Comparison of ENCODE assay signal across 14 cellular contexts in the genomic region with DNA sequence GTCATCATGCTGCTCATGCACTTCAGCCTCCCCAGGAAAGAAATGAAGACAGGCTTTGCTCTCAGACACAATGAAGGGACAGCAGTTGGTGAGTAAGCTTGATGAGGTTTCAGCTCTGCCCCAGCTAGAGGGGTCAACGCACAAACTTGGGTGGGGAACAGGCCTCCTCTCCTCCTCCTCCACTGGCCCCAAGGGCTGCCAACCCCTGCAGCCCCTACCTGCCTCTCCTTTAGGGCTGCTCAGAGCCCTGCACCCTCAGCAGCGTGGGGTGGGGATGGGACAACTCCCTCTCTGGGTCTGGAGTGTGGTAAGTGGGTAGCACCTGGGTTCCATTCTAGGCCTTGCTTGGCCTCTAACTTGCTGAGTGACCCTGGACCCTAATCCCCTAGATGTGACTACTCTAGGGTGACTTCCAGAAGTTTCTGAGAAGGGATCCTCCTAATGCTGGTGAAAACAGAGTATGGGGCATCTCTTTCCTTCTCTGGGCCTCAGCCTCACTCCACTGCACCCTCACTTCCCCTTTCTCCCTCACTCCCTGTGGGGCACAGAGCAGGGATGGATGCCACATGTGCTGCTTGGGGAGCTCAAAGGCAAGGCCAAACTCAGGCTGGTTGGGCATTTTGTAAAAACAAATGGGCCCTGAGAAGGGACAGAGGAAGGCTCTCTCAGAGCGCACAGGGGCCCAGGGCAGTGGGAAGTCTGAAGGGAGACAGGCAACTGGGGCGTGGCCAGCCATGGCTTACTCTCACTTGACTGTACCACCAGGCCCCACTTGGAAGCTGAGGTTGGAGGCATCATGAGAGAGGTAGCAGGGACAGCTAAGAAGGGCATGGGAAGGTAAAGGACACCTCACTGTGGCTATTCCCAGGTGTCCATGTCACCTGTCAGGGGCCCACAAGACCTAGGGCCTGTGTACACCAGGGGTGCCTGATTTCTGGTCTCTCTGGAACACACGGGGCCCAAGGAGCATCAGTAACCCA.
DNase-seq lines count a peak whose midpoint lies in the region; ATAC-seq and TF ChIP-seq lines count a peak whose summit lies in the region.
"Had no signal": no experiment of that assay in that cellular context is flagged by ENCODE, and none has a peak within 500 bp of the region (broad histone marks: within the 10 kb centered on the region; RNA-seq: fewer than 3 reads in every experiment).

No MANE protein-coding gene starts in this region.

- no peaks in the 10 kb centered on the region for H3K9me2 ChIP-seq in PC-3 (replicated peaks; ENCODE audit: low read length)

- H3K9me3 ChIP-seq in subcutaneous abdominal adipose tissue (ENCODE audit: control insufficient read depth in 5 of 5, low read length in 5 of 5) (no peaks in the 10 kb centered on the region), PC-3 (ENCODE audit: low read length) (no peaks in the 10 kb centered on the region)

- no peak overlapping the region for H3K4me3 ChIP-seq in subcutaneous abdominal adipose tissue (ENCODE audit: low read depth in 1 of 5, low read length in 5 of 5)
- H3K4me3 ChIP-seq in PC-3 (ENCODE audit: low read length): no peak overlapping the region

- POLR2A ChIA-PET in WTC11 (lab: Charles Lee) (no interaction called here), PC-3 (lab: Charles Lee; ENCODE audit: unreplicated experiment) (no interaction called here)

- TF ChIP-seq CTCF in HFFc6 (IDR thresholded peaks at IDR 0.05) (no peak), WTC11 (IDR thresholded peaks at IDR 0.05) (no peak), PC-3 (conservative IDR thresholded peaks at IDR 0.05; ENCODE audit: low read depth, low read length) (no peak)

- H3K4me3 Mint-ChIP-seq in HFFc6: peak overlapping the region; percentile 59
- H3K4me3 Mint-ChIP-seq in WTC11: no peak overlapping the region
- H3K4me3 Mint-ChIP-seq in activated CD4-positive, alpha-beta T cell treated with anti-CD3 and anti-CD28 coated beads, Interleukin-2, amount 10 ng/mL, durations not matched to agents 24 days and 14 days: no peak overlapping the region
- H3K4me3 Mint-ChIP-seq: activated naive CD8-positive, alpha-beta T cell; stimulated activated naive CD8-positive, alpha-beta T cell treated with anti-CD3 and anti-CD28 coated beads, Interleukin-15, amount 100 ng/mL, for 72 hours had no signal

- DNase-seq in HFFc6 (no peak), WTC11 (ENCODE audit: low spot score) (no peak), PC-3 (no peak), NCI-H526 treated with DMSO at 0.1 percent for 48 hours (lab: John Stamatoyannopoulos, UW) (no peak)
- no peak for DNase-seq in activated CD4-positive, alpha-beta T cell treated with anti-CD3 and anti-CD28 coated beads, Interleukin-2, amount 10 ng/mL, durations not matched to agents 24 days and 14 days
- DNase-seq in central memory CD4-positive, alpha-beta T cell: no peak
- DNase-seq: COR-L47; MM.1S; NCI-H510A; stimulated activated naive CD8-positive, alpha-beta T cell treated with anti-CD3 and anti-CD28 coated beads, Interleukin-15, amount 100 ng/mL, for 72 hours; SW 1271 had no signal

- BruUV-seq in PC-3 (replicated peaks; lab: Mats Ljungman, UMichigan): no TSS peak

- H3K9me3 Mint-ChIP-seq in HFFc6: no peaks in the 10 kb centered on the region
- H3K9me3 Mint-ChIP-seq in WTC11: no peaks in the 10 kb centered on the region
- no peaks in the 10 kb centered on the region for H3K9me3 Mint-ChIP-seq in activated CD4-positive, alpha-beta T cell treated with anti-CD3 and anti-CD28 coated beads, Interleukin-2, amount 10 ng/mL, durations not matched to agents 24 days and 14 days
- H3K9me3 Mint-ChIP-seq: stimulated activated naive CD8-positive, alpha-beta T cell treated with anti-CD3 and anti-CD28 coated beads, Interleukin-15, amount 100 ng/mL, for 72 hours had no signal

- H3K4me2 ChIP-seq in PC-3 (ENCODE audit: low read length): no peak overlapping the region

- ATAC-seq in WTC11 (no peak), PC-3 (no peak)
- ATAC-seq: stimulated activated naive CD8-positive, alpha-beta T cell treated with anti-CD3 and anti-CD28 coated beads, Interleukin-15, amount 100 ng/mL, for 72 hours had no signal

- H2AFZ ChIP-seq in PC-3 (ENCODE audit: low read length): no peak overlapping the region

- no peaks in the 10 kb centered on the region for H4K20me1 ChIP-seq in PC-3 (ENCODE audit: low read length)

- H3K27ac Mint-ChIP-seq in HFFc6 (peak overlapping the region; percentile 90), WTC11 (peak overlapping the region; percentile 72; the same call in 1 of the 2 replicates)
- no peak overlapping the region for H3K27ac Mint-ChIP-seq in activated CD4-positive, alpha-beta T cell treated with anti-CD3 and anti-CD28 coated beads, Interleukin-2, amount 10 ng/mL, durations not matched to agents 24 days and 14 days
- H3K27ac Mint-ChIP-seq: activated naive CD8-positive, alpha-beta T cell had no signal

- H3K27ac ChIP-seq in layer of hippocampus (ENCODE audit: low read depth, low read length) (peak overlapping the region; percentile 80), subcutaneous abdominal adipose tissue (ENCODE audit: low read depth, low read length) (peak overlapping the region; percentile 46), PC-3 (ENCODE audit: low read length) (no peak overlapping the region)

- H3K27me3 Mint-ChIP-seq in HFFc6 (ENCODE audit: insufficient read depth) (peaks cover 2% of the 10 kb centered on the region; the same call in 1 of the 2 replicates), WTC11 (ENCODE audit: low read depth) (no peaks in the 10 kb centered on the region)
- H3K27me3 Mint-ChIP-seq in activated CD4-positive, alpha-beta T cell treated with anti-CD3 and anti-CD28 coated beads, Interleukin-2, amount 10 ng/mL, durations not matched to agents 24 days and 14 days: no peaks in the 10 kb centered on the region
- H3K27me3 Mint-ChIP-seq: activated naive CD8-positive, alpha-beta T cell; stimulated activated naive CD8-positive, alpha-beta T cell treated with anti-CD3 and anti-CD28 coated beads, Interleukin-15, amount 100 ng/mL, for 72 hours had no signal

- no peaks in the 10 kb centered on the region for H3K79me2 ChIP-seq in PC-3 (ENCODE audit: low read length)

- H3K4me1 ChIP-seq in subcutaneous abdominal adipose tissue (ENCODE audit: control insufficient read depth in 5 of 5, insufficient read depth in 5 of 5, low read length in 5 of 5) (peaks cover 3 to 28% (median 27%) of the 10 kb centered on the region in 5 donors), PC-3 (ENCODE audit: insufficient read depth, low read length) (no peaks in the 10 kb centered on the region)

- no peaks in the 10 kb centered on the region for H3F3A ChIP-seq in PC-3 (ENCODE audit: low read length, unreplicated experiment)

- peaks cover 12% of the 10 kb centered on the region for H3K36me3 Mint-ChIP-seq in HFFc6 (ENCODE audit: low read depth)
- peaks cover 5% of the 10 kb centered on the region; the same call in 1 of the 2 replicates for H3K36me3 Mint-ChIP-seq in WTC11
- no peaks in the 10 kb centered on the region for H3K36me3 Mint-ChIP-seq in activated CD4-positive, alpha-beta T cell treated with anti-CD3 and anti-CD28 coated beads, Interleukin-2, amount 10 ng/mL, durations not matched to agents 24 days and 14 days (ENCODE audit: low read depth)
- H3K36me3 Mint-ChIP-seq: activated naive CD8-positive, alpha-beta T cell had no signal

- H3K4me1 Mint-ChIP-seq in HFFc6 (ENCODE audit: low read depth) (peaks cover 26% of the 10 kb centered on the region), WTC11 (no peaks in the 10 kb centered on the region)
- peaks cover 4% of the 10 kb centered on the region for H3K4me1 Mint-ChIP-seq in activated CD4-positive, alpha-beta T cell treated with anti-CD3 and anti-CD28 coated beads, Interleukin-2, amount 10 ng/mL, durations not matched to agents 24 days and 14 days
- H3K4me1 Mint-ChIP-seq: stimulated activated naive CD8-positive, alpha-beta T cell treated with anti-CD3 and anti-CD28 coated beads, Interleukin-15, amount 100 ng/mL, for 72 hours had no signal

- CTCF ChIA-PET in WTC11 (lab: Charles Lee) (interaction anchor here (0.7 kb wide), 1 partner anchor 64 kb away, joined by 4 read pairs; a partner anchor contains a TSS), PC-3 (lab: Charles Lee) (interaction anchor here (0.6 kb wide), 1 partner anchor 86 kb away, joined by 3 read pairs; no protein-coding TSS in a partner anchor)

- H3K9ac ChIP-seq in subcutaneous abdominal adipose tissue (ENCODE audit: low read length in 5 of 5) (peak overlapping the region in 1 of 5 donors; percentile 7), PC-3 (ENCODE audit: low read length) (no peak overlapping the region)

- H3K27me3 ChIP-seq in layer of hippocampus (ENCODE audit: control insufficient read depth, insufficient read depth, low read length) (no peaks in the 10 kb centered on the region), subcutaneous abdominal adipose tissue (ENCODE audit: control insufficient read depth in 5 of 5, insufficient read depth in 4 of 5, low read length in 5 of 5) (no peaks in the 10 kb centered on the region), PC-3 (ENCODE audit: low read length) (no peaks in the 10 kb centered on the region)

- intact Hi-C loops in PC-3 (cut with micrococcal nuclease): no loop called here
- intact Hi-C loops in activated CD4-positive, alpha-beta T cell treated with anti-CD3 and anti-CD28 coated beads, Interleukin-2, amount 10 ng/mL, durations not matched to agents 24 days and 14 days (cut with micrococcal nuclease): no loop called here

- peaks cover 5 to 40% (median 19%) of the 10 kb centered on the region in 5 donors for H3K36me3 ChIP-seq in subcutaneous abdominal adipose tissue (ENCODE audit: control insufficient read depth in 5 of 5, insufficient read depth in 5 of 5, low read length in 5 of 5)
- no peaks in the 10 kb centered on the region for H3K36me3 ChIP-seq in PC-3 (ENCODE audit: low read depth, low read length)

TF ChIP-seq in WTC11, 78 proteins besides CTCF, POLR2A, EP300 and RAD21 (continues in another document):
- TF ChIP-seq FOXK1 (CRISPR knock-in tag; IDR thresholded peaks at IDR 0.05): no peak
